In the genomic region with DNA sequence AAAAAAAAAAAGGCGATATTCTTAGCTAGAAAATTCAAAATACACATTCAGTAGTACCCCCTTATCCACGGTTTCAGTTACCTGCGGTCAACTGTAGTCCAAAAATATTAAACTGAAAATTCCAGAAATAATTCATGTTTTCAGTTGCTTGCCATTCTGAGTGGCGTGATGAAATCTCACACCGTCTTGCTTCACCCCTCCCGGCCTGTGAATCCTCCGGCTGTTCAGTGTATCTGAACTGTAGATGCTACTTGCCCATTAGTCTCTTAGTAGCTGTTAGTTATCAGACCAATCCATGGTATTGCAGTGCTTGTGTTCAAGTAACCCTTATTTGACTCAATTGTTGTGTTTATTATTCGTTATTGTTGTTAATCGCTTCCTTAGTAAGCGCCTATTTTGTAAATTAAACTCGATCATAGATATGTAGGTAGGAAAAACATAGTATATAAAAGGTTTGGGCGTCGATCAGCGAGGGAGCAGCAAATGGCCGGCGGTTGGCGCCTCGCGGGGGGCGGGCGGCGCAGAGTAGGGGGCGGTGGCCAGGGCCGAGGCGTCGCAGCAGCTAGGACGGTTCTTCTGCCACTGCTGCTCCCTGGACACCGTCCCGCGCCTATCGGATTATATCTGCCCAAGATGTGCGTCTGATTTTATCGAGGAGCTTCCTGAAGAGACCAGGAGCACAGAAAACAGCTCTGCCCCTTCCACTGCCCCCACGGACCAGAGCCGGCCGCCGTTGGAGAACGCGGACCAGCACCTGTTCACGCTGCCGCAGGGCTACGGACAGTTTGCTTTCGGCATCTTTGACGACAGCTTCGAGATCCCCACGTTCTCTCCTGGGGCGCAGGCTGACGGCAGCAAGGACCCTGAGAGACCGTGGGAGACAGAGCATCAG, we compare ENCODE assay signal across 1 cellular context.
TF ChIP-seq lines count a peak whose summit lies in the region.

No MANE protein-coding gene starts in this region.

TF ChIP-seq in GM23338, 12 proteins besides CTCF, POLR2A, EP300 and RAD21 (continued from another document):
- no peak for TF ChIP-seq ZNF462 (CRISPR knock-in tag; IDR thresholded peaks at IDR 0.05)
- no peak for TF ChIP-seq ZNF114 (CRISPR knock-in tag; IDR thresholded peaks at IDR 0.05)
- TF ChIP-seq NANOG (IDR thresholded peaks at IDR 0.05; ENCODE audit: borderline replicate concordance), result no peak
- TF ChIP-seq JUNB (IDR thresholded peaks at IDR 0.05; ENCODE audit: unreplicated experiment), result no peak
- no peak for TF ChIP-seq POLR2AphosphoS5 (IDR thresholded peaks at IDR 0.05; ENCODE audit: low read depth)
- no peak for TF ChIP-seq ZNF331 (CRISPR knock-in tag; IDR thresholded peaks at IDR 0.05; ENCODE audit: low read depth)
- TF ChIP-seq, protein P1, sequence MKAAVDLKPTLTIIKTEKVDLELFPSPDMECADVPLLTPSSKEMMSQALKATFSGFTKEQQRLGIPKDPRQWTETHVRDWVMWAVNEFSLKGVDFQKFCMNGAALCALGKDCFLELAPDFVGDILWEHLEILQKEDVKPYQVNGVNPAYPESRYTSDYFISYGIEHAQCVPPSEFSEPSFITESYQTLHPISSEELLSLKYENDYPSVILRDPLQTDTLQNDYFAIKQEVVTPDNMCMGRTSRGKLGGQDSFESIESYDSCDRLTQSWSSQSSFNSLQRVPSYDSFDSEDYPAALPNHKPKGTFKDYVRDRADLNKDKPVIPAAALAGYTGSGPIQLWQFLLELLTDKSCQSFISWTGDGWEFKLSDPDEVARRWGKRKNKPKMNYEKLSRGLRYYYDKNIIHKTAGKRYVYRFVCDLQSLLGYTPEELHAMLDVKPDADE (IDR thresholded peaks at IDR 0.05), result no peak
- no peak for TF ChIP-seq EZH2 (IDR thresholded peaks at IDR 0.05; ENCODE audit: low read depth, unreplicated experiment)
